ENCODE assay signal across 9 cellular contexts in genomic region chrX:154308108-154308946, GRCh38. TPM values are rescaled to one million over a fixed set of nuclear protein-coding genes. Genes with fewer than 3 reads are reported as not detected.
DNase-seq lines count a peak whose midpoint lies in the region; ATAC-seq, FAIRE-seq and TF ChIP-seq lines count a peak whose summit lies in the region.
"Had no signal": no experiment of that assay in that cellular context is flagged by ENCODE, and none has a peak within 500 bp of the region (broad histone marks: within the 10 kb centered on the region; RNA-seq: fewer than 3 reads in every experiment).

No MANE protein-coding gene starts in this region.

- WGBS in testis, 2 donors: 63% methylated on average over 7 to 9 of the region's 9 CpGs

- TF ChIP-seq CTCF in neural progenitor cell (IDR thresholded peaks at IDR 0.05) (peak; percentile 67), testis (IDR thresholded peaks at IDR 0.05) (peak; percentile 36 to 57 (median 52))

- FAIRE-seq in GM12891 (lab: Jason Lieb, UNC): peak; percentile 97

- H4K20me1 ChIP-seq in neural progenitor cell (ENCODE audit: low read depth): no peaks in the 10 kb centered on the region

- H3K4me2 ChIP-seq in neural progenitor cell: no peak overlapping the region

- ATAC-seq in GM18505 (IDR thresholded peaks at IDR 0.05; ENCODE audit: unreplicated experiment): no peak

- no peak overlapping the region for H2AFZ ChIP-seq in neural progenitor cell (replicated peaks)

- no peak overlapping the region for H3K27ac Mint-ChIP-seq in neural progenitor cell

- H3K36me3 ChIP-seq in NT2/D1 (ENCODE audit: insufficient read depth, insufficient read length, low read length) (no peaks in the 10 kb centered on the region), neural progenitor cell (no peaks in the 10 kb centered on the region), testis (ENCODE audit: low read depth, missing control alignments) (no peaks in the 10 kb centered on the region)

- H3K9me3 ChIP-seq in NT2/D1 (ENCODE audit: insufficient read depth, low read length) (no peaks in the 10 kb centered on the region), neural progenitor cell (ENCODE audit: low read depth) (no peaks in the 10 kb centered on the region), testis (no peaks in the 10 kb centered on the region)

- intact Hi-C loops in testis (cut with DNase I; ENCODE audit: low total_unique reads): no loop called here

- DNase-seq in A172 (ENCODE audit: low spot score) (peak; percentile 54), GM12891 (ENCODE audit: insufficient read length, low spot score) (peak; percentile 37), NT2/D1 (ENCODE audit: low read depth, low spot score) (peak; percentile 39), activated T-cell treated with anti-CD3 and anti-CD28 coated beads for 24 hours (ENCODE audit: low read depth) (peak; percentile 68), fibroblast of gingiva (ENCODE audit: low read depth) (peak; percentile 11), neural progenitor cell (ENCODE audit: low spot score) (peak; percentile 67), testis (peak; percentile 69)

- no peak overlapping the region for H3K4me3 Mint-ChIP-seq in neural progenitor cell

- H3K27ac ChIP-seq in neural progenitor cell (no peak overlapping the region), testis (no peak overlapping the region)
- H3K27ac ChIP-seq: skin epidermis had no signal

- H3K4me1 ChIP-seq in NT2/D1 (ENCODE audit: insufficient read depth, insufficient read length): no peaks in the 10 kb centered on the region
- H3K4me1 ChIP-seq in neural progenitor cell: peaks cover 18% of the 10 kb centered on the region
- no peaks in the 10 kb centered on the region for H3K4me1 ChIP-seq in testis

- peaks cover 25% of the 10 kb centered on the region for H3K4me1 Mint-ChIP-seq in neural progenitor cell

- no peaks in the 10 kb centered on the region for H3K27me3 ChIP-seq in NT2/D1 (ENCODE audit: insufficient read depth, insufficient read length)
- no peaks in the 10 kb centered on the region for H3K27me3 ChIP-seq in neural progenitor cell
- H3K27me3 ChIP-seq in testis: no peaks in the 10 kb centered on the region

- H3K79me2 ChIP-seq in neural progenitor cell (ENCODE audit: low read depth): no peaks in the 10 kb centered on the region

- H3K4me3 ChIP-seq in NT2/D1 (ENCODE audit: insufficient read length, low read depth) (no peak overlapping the region), neural progenitor cell (no peak overlapping the region), testis (no peak overlapping the region)
- H3K4me3 ChIP-seq: skin epidermis had no signal

- no peak for TF ChIP-seq POLR2A in GM12891 (IDR thresholded peaks at IDR 0.05; ENCODE audit: low read depth, low read length)
- no peak for TF ChIP-seq POLR2A in testis (IDR thresholded peaks at IDR 0.05)
- no peak for TF ChIP-seq POLR2A in GM18505 (IDR thresholded peaks at IDR 0.05; ENCODE audit: borderline replicate concordance, extremely low read depth, insufficient read depth, insufficient read length)

- H3K36me3 Mint-ChIP-seq in neural progenitor cell: no peaks in the 10 kb centered on the region

- peaks cover 8% of the 10 kb centered on the region for H3K27me3 Mint-ChIP-seq in neural progenitor cell (ENCODE audit: insufficient read depth, low read depth)

- peaks cover 24% of the 10 kb centered on the region for H3K9me3 Mint-ChIP-seq in neural progenitor cell

- no peaks in the 10 kb centered on the region for H3F3A ChIP-seq in neural progenitor cell (ENCODE audit: low read depth)

- H3K9ac ChIP-seq in NT2/D1 (ENCODE audit: insufficient read length, low read depth): no peak overlapping the region
- H3K9ac ChIP-seq in neural progenitor cell: no peak overlapping the region

TF ChIP-seq in GM12891, 5 proteins besides CTCF, POLR2A, EP300 and RAD21:
- TF ChIP-seq TAF1 (IDR thresholded peaks at IDR 0.05; ENCODE audit: low read depth, low read length): no peak
- TF ChIP-seq POLR2AphosphoS5 (IDR thresholded peaks at IDR 0.05; ENCODE audit: low read depth, low read length): no peak
- no peak for TF ChIP-seq SPI1 (IDR thresholded peaks at IDR 0.05; ENCODE audit: low read depth, low read length)
- TF ChIP-seq PAX5 (IDR thresholded peaks at IDR 0.05; ENCODE audit: insufficient read depth, low read length, severe bottlenecking): no peak
- TF ChIP-seq POU2F2 (IDR thresholded peaks at IDR 0.05; ENCODE audit: low read depth, low read length): no peak

RNA-seq across cellular contexts. Expression of gene TKTL1, which starts 12.7 kb away (rescaled TPM):
- total RNA-seq in A172 (2014; rRNA removed; shearing (Covaris generic)): not detected in 2 replicates
- not detected for polyA plus RNA-seq in GM12891 (2012; ENCODE audit: low read depth, missing spikeins)
- 0.22 TPM in 1 of 2 replicates, not detected in the other for total RNA-seq in neural progenitor cell (ENCODE audit: low replicate concordance)
- 100 to 1,000 TPM; 224 to 268 TPM for total RNA-seq in testis
- polyA plus RNA-seq in testis (ENCODE audit: insufficient read depth, low read depth, low replicate concordance): 233 TPM

RNA-seq across cellular contexts. Expression of gene TEX28, which starts 13.4 kb away (rescaled TPM):
- total RNA-seq in A172 (2014; rRNA removed; shearing (Covaris generic)): not detected in 2 replicates
- polyA plus RNA-seq in GM12891 (2012; ENCODE audit: low read depth, missing spikeins): not detected
- total RNA-seq in neural progenitor cell (ENCODE audit: low replicate concordance) (not detected in 2 replicates), testis (1 to 10 TPM; 4.2 to 6.4 TPM)
- polyA plus RNA-seq in testis (ENCODE audit: insufficient read depth, low read depth, low replicate concordance): 9.0 TPM

RNA-seq across cellular contexts. Expression of gene OPN1MW3, which starts 50.9 kb away (rescaled TPM):
- not detected in 2 replicates for total RNA-seq in A172 (2014; rRNA removed; shearing (Covaris generic))
- not detected for polyA plus RNA-seq in GM12891 (2012; ENCODE audit: low read depth, missing spikeins)
- total RNA-seq in neural progenitor cell (ENCODE audit: low replicate concordance) (not detected in 2 replicates), testis (not detected)
- not detected for polyA plus RNA-seq in testis (ENCODE audit: insufficient read depth, low read depth, low replicate concordance)

Comparison
In these comparisons a context has a peak if more than half of its experiments do, and no peak if none do; other contexts are left out.
1. DNase-seq: peak in every context shown above with its lines; median percentile 69 in testis; 68 in activated T-cell treated with anti-CD3 and anti-CD28 coated beads for 24 hours; 67 in neural progenitor cell; 54 in A172; 39 in NT2/D1; 37 in GM12891; 11 in fibroblast of gingiva.
2. RNA of gene TKTL1, which starts 12.7 kb away (total RNA-seq): 224 to 268 TPM in testis; 0.22 TPM in neural progenitor cell and not detected in A172; every median in the first group is over 100 times any median in the second.